ENCODE assay signal across 1 cellular context in genomic region chr1:43946244-43947060, GRCh38.
TF ChIP-seq lines count a peak whose summit lies in the region.

TSS of gene IPO13 (plus strand) at chr1:43946950. CDS start at chr1:43947601, 651 bp downstream.

TF ChIP-seq in HepG2, 621 proteins besides CTCF, POLR2A, EP300 and RAD21 (continued from another document and continues in another):
- TF ChIP-seq ZNF503 (CRISPR knock-in tag; IDR thresholded peaks at IDR 0.05) (no peak), ZNF776 (CRISPR knock-in tag; IDR thresholded peaks at IDR 0.05) (peak; percentile 85), ZNF556 (CRISPR knock-in tag; IDR thresholded peaks at IDR 0.05; ENCODE audit: borderline replicate concordance) (peak; percentile 91), CHD2 (IDR thresholded peaks at IDR 0.05; ENCODE audit: low read depth, low read length) (no peak), TCF7L2 (IDR thresholded peaks at IDR 0.05; ENCODE audit: low read depth, low read length) (no peak), U2AF2 (IDR thresholded peaks at IDR 0.05; ENCODE audit: low read depth, low read length) (0 out of 2 replicates have a peak, but pooled peaks have one; percentile 57), HNF4A (CRISPR knock-in tag; IDR thresholded peaks at IDR 0.05) (0 out of 2 replicates have a peak, but pooled peaks have one; percentile 13), ZZZ3 (CRISPR knock-in tag; IDR thresholded peaks at IDR 0.05; ENCODE audit: borderline replicate concordance) (peak; percentile 74; the same call in 1 of the 2 replicates), NCOR1 (IDR thresholded peaks at IDR 0.05; ENCODE audit: borderline replicate concordance, low read length) (no peak), YEATS4 (CRISPR knock-in tag; IDR thresholded peaks at IDR 0.05; ENCODE audit: borderline replicate concordance) (peak; percentile 94), GLMP (CRISPR knock-in tag; IDR thresholded peaks at IDR 0.05; ENCODE audit: borderline replicate concordance) (no peak), SMAD1 (CRISPR knock-in tag; IDR thresholded peaks at IDR 0.05; ENCODE audit: borderline replicate concordance, low read depth) (peak; percentile 94; the same call in 1 of the 2 replicates), GATAD1 (CRISPR knock-in tag; IDR thresholded peaks at IDR 0.05) (peak; percentile 85), ZSCAN9 (CRISPR knock-in tag; IDR thresholded peaks at IDR 0.05; ENCODE audit: borderline replicate concordance) (peak; percentile 49; the same call in 1 of the 2 replicates), MXD4 (CRISPR knock-in tag; IDR thresholded peaks at IDR 0.05) (peak; percentile 99), NFE2 (CRISPR knock-in tag; IDR thresholded peaks at IDR 0.05) (no peak), ZBTB34 (CRISPR knock-in tag; IDR thresholded peaks at IDR 0.05) (peak; percentile 85), NFATC3 (CRISPR knock-in tag; IDR thresholded peaks at IDR 0.05) (no peak), ZFP41 (CRISPR knock-in tag; IDR thresholded peaks at IDR 0.05; ENCODE audit: borderline replicate concordance) (no peak; the same call in 1 of the 2 replicates), PHF8 (CRISPR knock-in tag; IDR thresholded peaks at IDR 0.05) (peak; percentile 90), FOXP4 (CRISPR knock-in tag; IDR thresholded peaks at IDR 0.05) (peak; percentile 37), ZNF24 (IDR thresholded peaks at IDR 0.05) (no peak), ZNF672 (CRISPR knock-in tag; IDR thresholded peaks at IDR 0.05) (no peak), TEAD3 (CRISPR knock-in tag; optimal IDR thresholded peaks at IDR 0.05; ENCODE audit: borderline replicate concordance) (peak; percentile 92), ZNF782 (CRISPR knock-in tag; IDR thresholded peaks at IDR 0.05; ENCODE audit: borderline replicate concordance) (peak; percentile 93; the same call in 1 of the 2 replicates), ZNF180 (CRISPR knock-in tag; IDR thresholded peaks at IDR 0.05; ENCODE audit: borderline replicate concordance, low read depth) (no peak), SRSF1 (optimal IDR thresholded peaks at IDR 0.05; ENCODE audit: low read depth, low read length) (peak; percentile 56), ARID5B (CRISPR knock-in tag; IDR thresholded peaks at IDR 0.05) (peak; percentile 63), KMT2B (CRISPR knock-in tag; IDR thresholded peaks at IDR 0.05) (peak; percentile 71), ZC3H4 (CRISPR knock-in tag; IDR thresholded peaks at IDR 0.05; ENCODE audit: borderline replicate concordance) (0 out of 2 replicates have a peak, but pooled peaks have one; percentile 21), ZNF710 (CRISPR knock-in tag; IDR thresholded peaks at IDR 0.05; ENCODE audit: borderline replicate concordance) (no peak; the same call in 1 of the 2 replicates), ZNF407 (CRISPR knock-in tag; IDR thresholded peaks at IDR 0.05; ENCODE audit: not compliant biosample characterization) (no peak), NR0B2 (CRISPR knock-in tag; IDR thresholded peaks at IDR 0.05) (peak; percentile 76; the same call in 1 of the 2 replicates), ZMYM3 (CRISPR knock-in tag; IDR thresholded peaks at IDR 0.05) (peak; percentile 50; the same call in 1 of the 2 replicates), REPIN1 (CRISPR knock-in tag; IDR thresholded peaks at IDR 0.05; ENCODE audit: borderline replicate concordance, low read depth) (peak; percentile 74; the same call in 1 of the 2 replicates), SMYD3 (CRISPR knock-in tag; IDR thresholded peaks at IDR 0.05) (no peak; the same call in 1 of the 2 replicates), POGZ (CRISPR knock-in tag; IDR thresholded peaks at IDR 0.05) (peak; percentile 82), ZNF326 (CRISPR knock-in tag; IDR thresholded peaks at IDR 0.05; ENCODE audit: borderline replicate concordance) (no peak), ZEB1 (IDR thresholded peaks at IDR 0.05; ENCODE audit: insufficient replicate concordance, low read depth) (peak; percentile 69), FOSL1 (CRISPR knock-in tag; IDR thresholded peaks at IDR 0.05; ENCODE audit: borderline replicate concordance) (no peak)
